In the genomic region with DNA sequence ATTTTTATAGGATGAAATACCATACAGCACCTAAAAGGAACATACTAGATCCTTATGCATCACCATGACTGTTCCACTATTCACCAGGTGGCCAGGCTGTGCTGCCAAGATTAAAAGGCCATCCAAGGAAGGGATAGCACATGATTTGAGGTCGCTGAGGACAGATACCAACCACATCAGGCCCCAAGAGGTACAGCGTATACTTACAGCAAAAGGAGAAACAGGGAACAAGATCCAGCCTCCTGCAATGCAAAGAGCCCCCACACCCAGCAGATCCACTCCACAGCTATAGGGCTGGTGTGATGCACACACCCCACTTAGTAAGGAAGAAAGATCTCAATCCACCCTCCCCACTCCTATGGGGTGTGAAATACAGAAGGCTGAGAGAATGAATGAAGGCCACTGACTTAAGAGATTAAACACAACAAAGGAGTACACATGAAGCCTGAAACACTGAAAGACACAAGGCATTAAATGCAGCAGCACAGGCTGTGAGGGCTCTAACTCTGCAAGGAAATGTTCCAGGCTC, we compare ENCODE assay signal across 8 cellular contexts. TPM values are rescaled to one million over a fixed set of nuclear protein-coding genes. Genes with fewer than 3 reads are reported as not detected.
A peak's percentile ranks its signal among the peaks of the same experiment; 100 is the strongest.
DNase-seq lines count a peak whose midpoint lies in the region; ATAC-seq and TF ChIP-seq lines count a peak whose summit lies in the region.

No MANE protein-coding gene starts in this region.

- no peak for TF ChIP-seq POLR2A in Peyer's patch (IDR thresholded peaks at IDR 0.05)

- H3K36me3 Mint-ChIP-seq in activated CD4-positive, alpha-beta T cell treated with anti-CD3 and anti-CD28 coated beads, Interleukin-2, amount 10 ng/mL, durations not matched to agents 24 days and 14 days (ENCODE audit: low read depth) = peaks cover 23% of the 10 kb centered on the region
- peaks cover 13% of the 10 kb centered on the region for H3K36me3 Mint-ChIP-seq in endothelial cell (ENCODE audit: low read depth, unreplicated experiment)
- H3K36me3 Mint-ChIP-seq in natural killer cell treated with Interleukin-12 subunit alpha and Interleukin-12 subunit beta and Interleukin-15 and Interleukin-18, amount 100 ng/mL, for 72 hours = peaks cover 14% of the 10 kb centered on the region

- H3K4me1 ChIP-seq in Peyer's patch = peaks cover 0 to 21% (median 0%) of the 10 kb centered on the region in 4 donors

- TF ChIP-seq CTCF in Peyer's patch (IDR thresholded peaks at IDR 0.05) (no peak), endothelial cell (IDR thresholded peaks at IDR 0.05; ENCODE audit: unreplicated experiment) (no peak)

- DNase-seq in activated CD4-positive, alpha-beta T cell treated with anti-CD3 and anti-CD28 coated beads, Interleukin-2, amount 10 ng/mL, durations not matched to agents 24 days and 14 days = peak; percentile 64
- no peak for DNase-seq in activated CD4-positive, alpha-beta T cell treated with anti-CD3 and anti-CD28 coated beads for 4 hours
- DNase-seq in Peyer's patch = no peak
- no peak for DNase-seq in endothelial cell (ENCODE audit: low spot score)
- DNase-seq in natural killer cell treated with Interleukin-12 subunit alpha and Interleukin-12 subunit beta and Interleukin-15 and Interleukin-18, amount 100 ng/mL, for 72 hours (ENCODE audit: low spot score) = no peak
- DNase-seq in left lobe of liver (ENCODE audit: low spot score) = no peak
- no peak for DNase-seq in NCI-H2196 (lab: John Stamatoyannopoulos, UW; ENCODE audit: unreplicated experiment)

- no peaks in the 10 kb centered on the region for H3K27me3 Mint-ChIP-seq in activated CD4-positive, alpha-beta T cell treated with anti-CD3 and anti-CD28 coated beads, Interleukin-2, amount 10 ng/mL, durations not matched to agents 24 days and 14 days
- peaks cover 5% of the 10 kb centered on the region for H3K27me3 Mint-ChIP-seq in endothelial cell (ENCODE audit: unreplicated experiment)
- H3K27me3 Mint-ChIP-seq in natural killer cell treated with Interleukin-12 subunit alpha and Interleukin-12 subunit beta and Interleukin-15 and Interleukin-18, amount 100 ng/mL, for 72 hours = no peaks in the 10 kb centered on the region

- peaks cover 8% of the 10 kb centered on the region for H3K9me3 Mint-ChIP-seq in activated CD4-positive, alpha-beta T cell treated with anti-CD3 and anti-CD28 coated beads, Interleukin-2, amount 10 ng/mL, durations not matched to agents 24 days and 14 days
- no peaks in the 10 kb centered on the region for H3K9me3 Mint-ChIP-seq in endothelial cell (ENCODE audit: unreplicated experiment)
- no peaks in the 10 kb centered on the region for H3K9me3 Mint-ChIP-seq in natural killer cell treated with Interleukin-12 subunit alpha and Interleukin-12 subunit beta and Interleukin-15 and Interleukin-18, amount 100 ng/mL, for 72 hours

- no peak for ATAC-seq in natural killer cell treated with Interleukin-12 subunit alpha and Interleukin-12 subunit beta and Interleukin-15 and Interleukin-18, amount 100 ng/mL, for 72 hours
- no peak for ATAC-seq in left lobe of liver
- ATAC-seq in HG03280 (IDR thresholded peaks at IDR 0.05; ENCODE audit: unreplicated experiment) = no peak

- no peaks in the 10 kb centered on the region for H3K27me3 ChIP-seq in Peyer's patch

- H3K4me3 Mint-ChIP-seq in activated CD4-positive, alpha-beta T cell treated with anti-CD3 and anti-CD28 coated beads, Interleukin-2, amount 10 ng/mL, durations not matched to agents 24 days and 14 days = peak overlapping the region; percentile 88
- peak overlapping the region; percentile 94 for H3K4me3 Mint-ChIP-seq in endothelial cell (ENCODE audit: unreplicated experiment)
- H3K4me3 Mint-ChIP-seq in natural killer cell treated with Interleukin-12 subunit alpha and Interleukin-12 subunit beta and Interleukin-15 and Interleukin-18, amount 100 ng/mL, for 72 hours = peak overlapping the region; percentile 92

- no peak overlapping the region for H3K27ac ChIP-seq in Peyer's patch

- peak overlapping the region; percentile 79 for H3K27ac Mint-ChIP-seq in activated CD4-positive, alpha-beta T cell treated with anti-CD3 and anti-CD28 coated beads, Interleukin-2, amount 10 ng/mL, durations not matched to agents 24 days and 14 days
- no peak overlapping the region for H3K27ac Mint-ChIP-seq in endothelial cell (ENCODE audit: unreplicated experiment)
- peak overlapping the region; percentile 85 to 91 for H3K27ac Mint-ChIP-seq in natural killer cell treated with Interleukin-12 subunit alpha and Interleukin-12 subunit beta and Interleukin-15 and Interleukin-18, amount 100 ng/mL, for 72 hours

- peaks cover 24% of the 10 kb centered on the region for H3K4me1 Mint-ChIP-seq in activated CD4-positive, alpha-beta T cell treated with anti-CD3 and anti-CD28 coated beads, Interleukin-2, amount 10 ng/mL, durations not matched to agents 24 days and 14 days
- peaks cover 33% of the 10 kb centered on the region for H3K4me1 Mint-ChIP-seq in endothelial cell (ENCODE audit: unreplicated experiment)
- peaks cover 25 to 31% of the 10 kb centered on the region in 2 donors for H3K4me1 Mint-ChIP-seq in natural killer cell treated with Interleukin-12 subunit alpha and Interleukin-12 subunit beta and Interleukin-15 and Interleukin-18, amount 100 ng/mL, for 72 hours (ENCODE audit: low read depth in 2 of 2)

- H3K4me3 ChIP-seq in Peyer's patch = peak overlapping the region; percentile 86 to 98 (median 93)

- H3K36me3 ChIP-seq in Peyer's patch = peaks cover 0 to 8% (median 0%) of the 10 kb centered on the region in 3 donors

- H3K9me3 ChIP-seq in Peyer's patch = peaks cover 0 to 8% (median 0%) of the 10 kb centered on the region in 4 donors

- intact Hi-C loops in activated CD4-positive, alpha-beta T cell treated with anti-CD3 and anti-CD28 coated beads, Interleukin-2, amount 10 ng/mL, durations not matched to agents 24 days and 14 days (cut with micrococcal nuclease) = no loop called here

RNA-seq across cellular contexts. Expression of gene ZNF445, which starts 32.0 kb away (rescaled TPM):
- total RNA-seq in activated CD4-positive, alpha-beta T cell treated with anti-CD3 and anti-CD28 coated beads, Interleukin-2, amount 10 ng/mL, durations not matched to agents 24 days and 14 days = 17.7 and 19.8 TPM in 2 replicates
- 10 to 100 TPM in 2 of 4 donors, 1 to 10 TPM in 2; 5.4 to 17.3 (median 10.5) TPM for total RNA-seq in Peyer's patch
- 31.5 TPM for total RNA-seq in endothelial cell (ENCODE audit: unreplicated experiment)
- 10 to 100 TPM; 25.2 to 33.3 TPM for total RNA-seq in natural killer cell treated with Interleukin-12 subunit alpha and Interleukin-12 subunit beta and Interleukin-15 and Interleukin-18, amount 100 ng/mL, for 72 hours
- total RNA-seq in left lobe of liver = 10.6 TPM

RNA-seq across cellular contexts. Expression of gene ZKSCAN7, which starts 45.5 kb away (rescaled TPM):
- 0.79 and 0.90 TPM in 2 replicates for total RNA-seq in activated CD4-positive, alpha-beta T cell treated with anti-CD3 and anti-CD28 coated beads, Interleukin-2, amount 10 ng/mL, durations not matched to agents 24 days and 14 days
- 1 to 10 TPM; 3.2 to 5.8 (median 4.1) TPM for total RNA-seq in Peyer's patch
- 2.2 TPM for total RNA-seq in endothelial cell (ENCODE audit: unreplicated experiment)
- total RNA-seq in natural killer cell treated with Interleukin-12 subunit alpha and Interleukin-12 subunit beta and Interleukin-15 and Interleukin-18, amount 100 ng/mL, for 72 hours = 1 to 10 TPM; 1.9 to 4.9 TPM
- 2.2 TPM for total RNA-seq in left lobe of liver
